ENCODE assay signal across 1 cellular context in the genomic region with DNA sequence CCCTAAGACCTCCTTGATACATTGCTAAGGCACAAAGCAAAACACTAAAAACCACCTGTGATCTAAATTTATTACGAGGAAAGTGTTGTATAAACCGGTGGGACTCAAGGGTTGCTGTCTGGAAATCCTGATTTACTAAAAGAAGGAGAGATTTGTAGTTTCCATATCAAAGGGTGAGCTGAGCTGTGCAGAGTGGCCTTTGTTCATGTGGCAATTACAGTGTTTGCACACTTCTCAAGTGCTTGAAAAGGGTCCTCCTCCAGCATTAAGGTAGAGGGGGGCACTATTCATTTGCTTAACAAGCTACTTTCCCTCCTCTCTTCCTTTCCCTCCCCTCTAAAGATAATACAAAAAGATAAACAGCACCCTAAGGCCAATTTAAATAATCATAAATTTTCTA.
TF ChIP-seq lines count a peak whose summit lies in the region.

No MANE protein-coding gene starts in this region.

TF ChIP-seq in SK-N-SH treated with all-trans-retinoic acid at 6 μM for 48 hours, 23 proteins besides CTCF, POLR2A, EP300 and RAD21 (continued from another document):
- TF ChIP-seq, protein P1, sequence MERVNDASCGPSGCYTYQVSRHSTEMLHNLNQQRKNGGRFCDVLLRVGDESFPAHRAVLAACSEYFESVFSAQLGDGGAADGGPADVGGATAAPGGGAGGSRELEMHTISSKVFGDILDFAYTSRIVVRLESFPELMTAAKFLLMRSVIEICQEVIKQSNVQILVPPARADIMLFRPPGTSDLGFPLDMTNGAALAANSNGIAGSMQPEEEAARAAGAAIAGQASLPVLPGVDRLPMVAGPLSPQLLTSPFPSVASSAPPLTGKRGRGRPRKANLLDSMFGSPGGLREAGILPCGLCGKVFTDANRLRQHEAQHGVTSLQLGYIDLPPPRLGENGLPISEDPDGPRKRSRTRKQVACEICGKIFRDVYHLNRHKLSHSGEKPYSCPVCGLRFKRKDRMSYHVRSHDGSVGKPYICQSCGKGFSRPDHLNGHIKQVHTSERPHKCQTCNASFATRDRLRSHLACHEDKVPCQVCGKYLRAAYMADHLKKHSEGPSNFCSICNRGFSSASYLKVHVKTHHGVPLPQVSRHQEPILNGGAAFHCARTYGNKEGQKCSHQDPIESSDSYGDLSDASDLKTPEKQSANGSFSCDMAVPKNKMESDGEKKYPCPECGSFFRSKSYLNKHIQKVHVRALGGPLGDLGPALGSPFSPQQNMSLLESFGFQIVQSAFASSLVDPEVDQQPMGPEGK (CRISPR knock-in tag; IDR thresholded peaks at IDR 0.05; ENCODE audit: borderline replicate concordance): no peak
- TF ChIP-seq ZFP3 (CRISPR knock-in tag; IDR thresholded peaks at IDR 0.05) (no peak), GLIS3 (CRISPR knock-in tag; IDR thresholded peaks at IDR 0.05) (no peak)
